1 cellular context compared by ENCODE assay signal in genomic region chr2:28357948-28358667, GRCh38.
TF ChIP-seq lines count a peak whose summit lies in the region.

No MANE protein-coding gene starts in this region.

TF ChIP-seq in HepG2, 621 proteins besides CTCF, POLR2A, EP300 and RAD21:
- TF ChIP-seq PAXIP1 (CRISPR knock-in tag; conservative IDR thresholded peaks at IDR 0.05) = no peak
TF ChIP-seq in HepG2: peak in this region for 0.
